ENCODE assay signal across 8 cellular contexts in genomic region chr2:152421521-152422367, GRCh38.
A peak's percentile ranks its signal among the peaks of the same experiment; 100 is the strongest.
DNase-seq lines count a peak whose midpoint lies in the region; ATAC-seq, FAIRE-seq and TF ChIP-seq lines count a peak whose summit lies in the region.

No MANE protein-coding gene starts in this region.

- H3K4me3 ChIP-seq in lower lobe of right lung (no peak overlapping the region), vagina (no peak overlapping the region)

- H3K27me3 ChIP-seq in lower lobe of right lung (ENCODE audit: low read depth) (no peaks in the 10 kb centered on the region), vagina (no peaks in the 10 kb centered on the region)

- H3K4me1 ChIP-seq in lower lobe of right lung, result peaks cover 31% of the 10 kb centered on the region
- peaks cover 33% of the 10 kb centered on the region for H3K4me1 ChIP-seq in vagina

- H3K27ac Mint-ChIP-seq in central memory CD8-positive, alpha-beta T cell (ENCODE audit: low read depth), result no peak overlapping the region

- peaks cover 31% of the 10 kb centered on the region for H3K27me3 Mint-ChIP-seq in central memory CD8-positive, alpha-beta T cell

- no peaks in the 10 kb centered on the region for H3K9me3 Mint-ChIP-seq in central memory CD8-positive, alpha-beta T cell

- no peaks in the 10 kb centered on the region for H3K36me3 ChIP-seq in lower lobe of right lung
- H3K36me3 ChIP-seq in vagina, result no peaks in the 10 kb centered on the region

- H3K9me3 ChIP-seq in lower lobe of right lung (no peaks in the 10 kb centered on the region), vagina (no peaks in the 10 kb centered on the region)

- no peak for TF ChIP-seq POLR2A in vagina (IDR thresholded peaks at IDR 0.05)
- TF ChIP-seq POLR2A in GM12891 (IDR thresholded peaks at IDR 0.05; ENCODE audit: low read depth, low read length), result no peak

- peak; percentile 85 for ATAC-seq in GM18508 (IDR thresholded peaks at IDR 0.05; ENCODE audit: insufficient read depth, unreplicated experiment)
- ATAC-seq in HG02623 (IDR thresholded peaks at IDR 0.05; ENCODE audit: unreplicated experiment), result peak; percentile 66
- peak; percentile 40 for ATAC-seq in central memory CD8-positive, alpha-beta T cell (replicated peaks; ENCODE audit: extremely low read depth, poor library complexity, severe bottlenecking)
- ATAC-seq in lower lobe of right lung, result peak; percentile 90 to 92

- no peak overlapping the region for H3K4me3 Mint-ChIP-seq in central memory CD8-positive, alpha-beta T cell

- H3K27ac ChIP-seq in lower lobe of right lung (peak overlapping the region; percentile 71), vagina (peak overlapping the region; percentile 62)

- no peaks in the 10 kb centered on the region for H3K36me3 Mint-ChIP-seq in central memory CD8-positive, alpha-beta T cell (ENCODE audit: insufficient read depth)

- no peak for FAIRE-seq in GM12891 (lab: Jason Lieb, UNC)

- peak; percentile 42 for DNase-seq in NCI-H2196 (lab: John Stamatoyannopoulos, UW; ENCODE audit: unreplicated experiment)
- DNase-seq in central memory CD8-positive, alpha-beta T cell (ENCODE audit: low spot score in 2 of 2), result no peak
- DNase-seq in lower lobe of right lung, result no peak
- no peak for DNase-seq in vagina (ENCODE audit: extremely low spot score in 2 of 2)
- no peak for DNase-seq in stimulated activated CD8-positive, alpha-beta memory T cell treated with anti-CD3 and anti-CD28 coated beads, Interleukin-4, amount 100 ng/mL, for 48 hours
- no peak for DNase-seq in GM12891 (ENCODE audit: insufficient read length, low spot score)

- TF ChIP-seq CTCF in lower lobe of right lung (IDR thresholded peaks at IDR 0.05) (no peak), vagina (IDR thresholded peaks at IDR 0.05) (no peak)

- intact Hi-C loops in lower lobe of right lung (cut with DNase I), result no loop called here
- intact Hi-C loops in vagina (cut with DNase I), result no loop called here

- no peaks in the 10 kb centered on the region for H3K4me1 Mint-ChIP-seq in central memory CD8-positive, alpha-beta T cell

TF ChIP-seq in GM12891, 5 proteins besides CTCF, POLR2A, EP300 and RAD21:
- TF ChIP-seq TAF1 (IDR thresholded peaks at IDR 0.05; ENCODE audit: low read depth, low read length) (no peak), SPI1 (IDR thresholded peaks at IDR 0.05; ENCODE audit: low read depth, low read length) (no peak), POLR2AphosphoS5 (IDR thresholded peaks at IDR 0.05; ENCODE audit: low read depth, low read length) (no peak), PAX5 (IDR thresholded peaks at IDR 0.05; ENCODE audit: insufficient read depth, low read length, severe bottlenecking) (no peak), POU2F2 (IDR thresholded peaks at IDR 0.05; ENCODE audit: low read depth, low read length) (no peak)
TF ChIP-seq in GM12891: peak in this region for 0.

Comparison
In these comparisons a context has a peak if more than half of its experiments do, and no peak if none do; other contexts are left out.
1. ATAC-seq: peak in every context shown above with its lines; median percentile 91 in lower lobe of right lung; 85 in GM18508; 66 in HG02623; 40 in central memory CD8-positive, alpha-beta T cell.